1 cellular context compared by ENCODE assay signal in genomic region chr20:44463466-44463865, GRCh38.
TF ChIP-seq lines count a peak whose summit lies in the region.

No MANE protein-coding gene starts in this region.

TF ChIP-seq in liver, 16 proteins besides CTCF, POLR2A, EP300 and RAD21:
- TF ChIP-seq, protein P1, sequence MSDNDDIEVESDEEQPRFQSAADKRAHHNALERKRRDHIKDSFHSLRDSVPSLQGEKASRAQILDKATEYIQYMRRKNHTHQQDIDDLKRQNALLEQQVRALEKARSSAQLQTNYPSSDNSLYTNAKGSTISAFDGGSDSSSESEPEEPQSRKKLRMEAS (IDR thresholded peaks at IDR 0.05): no peak
- TF ChIP-seq JUND (IDR thresholded peaks at IDR 0.05): no peak
- no peak for TF ChIP-seq YY1 (IDR thresholded peaks at IDR 0.05)
- no peak for TF ChIP-seq EGR1 (IDR thresholded peaks at IDR 0.05; ENCODE audit: low read depth in 2 of 2)
- TF ChIP-seq ATF3 (IDR thresholded peaks at IDR 0.05): no peak
- TF ChIP-seq FOXA1 (IDR thresholded peaks at IDR 0.05): no peak
